1 cellular context compared by ENCODE assay signal in the genomic region with DNA sequence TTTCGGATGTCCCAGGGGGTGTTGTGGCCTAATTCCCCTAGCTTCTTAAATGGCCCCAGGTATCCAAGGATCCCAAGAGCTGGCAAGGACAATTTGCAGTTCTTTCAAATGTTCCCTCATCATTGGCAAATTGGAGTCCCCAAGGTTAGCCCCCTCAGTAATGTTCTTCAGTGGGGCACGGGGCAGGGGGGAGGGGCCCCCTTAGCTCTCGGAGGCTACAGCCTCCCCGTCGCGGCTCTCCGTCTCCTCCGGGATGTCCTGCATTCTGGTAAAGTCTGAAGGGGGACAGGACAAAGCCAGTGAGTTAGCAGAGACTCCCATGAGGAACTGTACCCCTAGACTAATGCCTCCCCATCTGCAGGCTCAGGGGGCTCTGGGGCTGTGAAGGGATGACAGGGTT.
TF ChIP-seq lines count a peak whose summit lies in the region.

No MANE protein-coding gene starts in this region.

TF ChIP-seq in HepG2, 621 proteins besides CTCF, POLR2A, EP300 and RAD21:
- TF ChIP-seq, protein P1, sequence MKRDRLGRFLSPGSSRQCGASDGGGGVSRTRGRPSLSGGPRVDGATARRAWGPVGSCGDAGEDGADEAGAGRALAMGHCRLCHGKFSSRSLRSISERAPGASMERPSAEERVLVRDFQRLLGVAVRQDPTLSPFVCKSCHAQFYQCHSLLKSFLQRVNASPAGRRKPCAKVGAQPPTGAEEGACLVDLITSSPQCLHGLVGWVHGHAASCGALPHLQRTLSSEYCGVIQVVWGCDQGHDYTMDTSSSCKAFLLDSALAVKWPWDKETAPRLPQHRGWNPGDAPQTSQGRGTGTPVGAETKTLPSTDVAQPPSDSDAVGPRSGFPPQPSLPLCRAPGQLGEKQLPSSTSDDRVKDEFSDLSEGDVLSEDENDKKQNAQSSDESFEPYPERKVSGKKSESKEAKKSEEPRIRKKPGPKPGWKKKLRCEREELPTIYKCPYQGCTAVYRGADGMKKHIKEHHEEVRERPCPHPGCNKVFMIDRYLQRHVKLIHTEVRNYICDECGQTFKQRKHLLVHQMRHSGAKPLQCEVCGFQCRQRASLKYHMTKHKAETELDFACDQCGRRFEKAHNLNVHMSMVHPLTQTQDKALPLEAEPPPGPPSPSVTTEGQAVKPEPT (CRISPR knock-in tag; IDR thresholded peaks at IDR 0.05; ENCODE audit: low read depth): no peak
- no peak for TF ChIP-seq ARNT (IDR thresholded peaks at IDR 0.05)
- no peak for TF ChIP-seq EEA1 (CRISPR knock-in tag; IDR thresholded peaks at IDR 0.05; ENCODE audit: borderline replicate concordance)
- no peak for TF ChIP-seq ATF1 (CRISPR knock-in tag; IDR thresholded peaks at IDR 0.05)
- TF ChIP-seq, protein P2, sequence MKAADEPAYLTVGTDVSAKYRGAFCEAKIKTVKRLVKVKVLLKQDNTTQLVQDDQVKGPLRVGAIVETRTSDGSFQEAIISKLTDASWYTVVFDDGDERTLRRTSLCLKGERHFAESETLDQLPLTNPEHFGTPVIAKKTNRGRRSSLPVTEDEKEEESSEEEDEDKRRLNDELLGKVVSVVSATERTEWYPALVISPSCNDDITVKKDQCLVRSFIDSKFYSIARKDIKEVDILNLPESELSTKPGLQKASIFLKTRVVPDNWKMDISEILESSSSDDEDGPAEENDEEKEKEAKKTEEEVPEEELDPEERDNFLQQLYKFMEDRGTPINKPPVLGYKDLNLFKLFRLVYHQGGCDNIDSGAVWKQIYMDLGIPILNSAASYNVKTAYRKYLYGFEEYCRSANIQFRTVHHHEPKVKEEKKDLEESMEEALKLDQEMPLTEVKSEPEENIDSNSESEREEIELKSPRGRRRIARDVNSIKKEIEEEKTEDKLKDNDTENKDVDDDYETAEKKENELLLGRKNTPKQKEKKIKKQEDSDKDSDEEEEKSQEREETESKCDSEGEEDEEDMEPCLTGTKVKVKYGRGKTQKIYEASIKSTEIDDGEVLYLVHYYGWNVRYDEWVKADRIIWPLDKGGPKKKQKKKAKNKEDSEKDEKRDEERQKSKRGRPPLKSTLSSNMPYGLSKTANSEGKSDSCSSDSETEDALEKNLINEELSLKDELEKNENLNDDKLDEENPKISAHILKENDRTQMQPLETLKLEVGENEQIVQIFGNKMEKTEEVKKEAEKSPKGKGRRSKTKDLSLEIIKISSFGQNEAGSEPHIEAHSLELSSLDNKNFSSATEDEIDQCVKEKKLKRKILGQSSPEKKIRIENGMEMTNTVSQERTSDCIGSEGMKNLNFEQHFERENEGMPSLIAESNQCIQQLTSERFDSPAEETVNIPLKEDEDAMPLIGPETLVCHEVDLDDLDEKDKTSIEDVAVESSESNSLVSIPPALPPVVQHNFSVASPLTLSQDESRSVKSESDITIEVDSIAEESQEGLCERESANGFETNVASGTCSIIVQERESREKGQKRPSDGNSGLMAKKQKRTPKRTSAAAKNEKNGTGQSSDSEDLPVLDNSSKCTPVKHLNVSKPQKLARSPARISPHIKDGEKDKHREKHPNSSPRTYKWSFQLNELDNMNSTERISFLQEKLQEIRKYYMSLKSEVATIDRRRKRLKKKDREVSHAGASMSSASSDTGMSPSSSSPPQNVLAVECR (CRISPR knock-in tag; IDR thresholded peaks at IDR 0.05; ENCODE audit: borderline replicate concordance): no peak
- TF ChIP-seq SRSF9 (IDR thresholded peaks at IDR 0.05; ENCODE audit: borderline replicate concordance, insufficient read depth, low read depth, low read length, poor library complexity, severe bottlenecking): no peak
- TF ChIP-seq ZNF136 (CRISPR knock-in tag; IDR thresholded peaks at IDR 0.05; ENCODE audit: low read depth): no peak
- no peak for TF ChIP-seq ZNF160 (CRISPR knock-in tag; IDR thresholded peaks at IDR 0.05)
- TF ChIP-seq ZNF83 (CRISPR knock-in tag; IDR thresholded peaks at IDR 0.05; ENCODE audit: borderline replicate concordance): no peak
- TF ChIP-seq ZNF782 (CRISPR knock-in tag; IDR thresholded peaks at IDR 0.05; ENCODE audit: borderline replicate concordance): no peak
- no peak for TF ChIP-seq ZNF777 (CRISPR knock-in tag; IDR thresholded peaks at IDR 0.05)
- no peak for TF ChIP-seq HNRNPH1 (optimal IDR thresholded peaks at IDR 0.05; ENCODE audit: low read depth, low read length)
- TF ChIP-seq ZNF138 (CRISPR knock-in tag; IDR thresholded peaks at IDR 0.05; ENCODE audit: low read depth): no peak
